1 cellular context compared by ENCODE assay signal in genomic region chr1:171484760-171485374, GRCh38.
TF ChIP-seq lines count a peak whose summit lies in the region.

No MANE protein-coding gene starts in this region.

TF ChIP-seq in H1, 55 proteins besides CTCF, POLR2A, EP300 and RAD21 (continued from another document):
- TF ChIP-seq USF2 (IDR thresholded peaks at IDR 0.05; ENCODE audit: low read length) (no peak), TAF1 (IDR thresholded peaks at IDR 0.05; ENCODE audit: low read depth, low read length) (no peak), JUND (IDR thresholded peaks at IDR 0.05; ENCODE audit: low read length) (no peak), HDAC2 (IDR thresholded peaks at IDR 0.05; ENCODE audit: borderline replicate concordance in 1 of 2, low read depth in 2 of 2, low read length in 2 of 2) (no peak), NANOG (IDR thresholded peaks at IDR 0.05; ENCODE audit: insufficient read depth, low read depth, low read length, poor library complexity, severe bottlenecking) (no peak), SP1 (IDR thresholded peaks at IDR 0.05; ENCODE audit: low read depth, low read length) (no peak)
